7 cellular contexts compared by ENCODE assay signal in the genomic region with DNA sequence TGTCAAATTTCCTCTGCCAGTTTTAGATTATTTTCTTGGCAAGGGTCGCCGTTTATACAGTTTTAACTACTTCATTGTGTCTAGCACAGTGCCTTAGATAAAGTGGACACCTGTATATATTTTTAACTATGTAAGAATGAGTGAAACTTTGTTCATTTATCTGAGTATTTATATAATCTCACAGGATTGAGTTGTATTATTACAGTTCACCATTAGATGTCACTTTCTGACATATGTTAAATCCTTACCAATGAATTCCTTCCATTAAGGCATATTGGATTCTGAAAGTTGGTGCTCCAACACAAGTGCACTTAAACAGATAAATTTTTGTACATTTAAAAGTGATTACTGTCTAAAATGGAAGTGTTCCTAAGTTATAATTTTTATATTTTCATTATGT. TPM values are rescaled to one million over a fixed set of nuclear protein-coding genes. Genes with fewer than 3 reads are reported as not detected.
DNase-seq lines count a peak whose midpoint lies in the region; ATAC-seq and TF ChIP-seq lines count a peak whose summit lies in the region.

No MANE protein-coding gene starts in this region.

- no peak overlapping the region for H3K9ac ChIP-seq in MM.1S (ENCODE audit: low read length)

- H3K9me3 ChIP-seq in MM.1S (replicated peaks; ENCODE audit: insufficient read depth, low read length): no peaks in the 10 kb centered on the region

- no peak overlapping the region for H3K27ac Mint-ChIP-seq in nephron progenitor cell

- peaks cover 54% of the 10 kb centered on the region for H3K36me3 Mint-ChIP-seq in nephron progenitor cell (ENCODE audit: low read depth)

- H3K9me3 Mint-ChIP-seq in nephron progenitor cell: peaks cover 5% of the 10 kb centered on the region

- no peaks in the 10 kb centered on the region for H3K79me2 ChIP-seq in MM.1S (ENCODE audit: low read length)

- H4K20me1 ChIP-seq in MM.1S (ENCODE audit: insufficient read depth, low read length): no peaks in the 10 kb centered on the region

- no peaks in the 10 kb centered on the region for H3F3A ChIP-seq in MM.1S (ENCODE audit: insufficient read depth, low read length)

- no peak for ATAC-seq in GM18867 (IDR thresholded peaks at IDR 0.05; ENCODE audit: unreplicated experiment)

- H3K4me3 ChIP-seq in MM.1S (ENCODE audit: low read length): no peak overlapping the region

- peak; percentile 44 for TF ChIP-seq CTCF in MM.1S (IDR thresholded peaks at IDR 0.05; ENCODE audit: low read length)
- peak; percentile 9 for TF ChIP-seq CTCF in nephron progenitor cell (IDR thresholded peaks at IDR 0.05)

- no peaks in the 10 kb centered on the region for H3K9me2 ChIP-seq in MM.1S (replicated peaks; ENCODE audit: insufficient read depth, low read length)

- peak; percentile 51 for DNase-seq in EH (ENCODE audit: low read depth)
- DNase-seq in MM.1S: peak; percentile 34
- DNase-seq in cerebellum (ENCODE audit: low spot score): peak; percentile 54
- no peak for DNase-seq in nephron progenitor cell
- DNase-seq in stimulated activated CD4-positive, alpha-beta T cell treated with anti-CD3 and anti-CD28 coated beads, Interleukin-4, amount 100 ng/mL, for 24 hours: no peak
- no peak for DNase-seq in HuH-7.5 (ENCODE audit: low spot score)

- no peak overlapping the region for H2AFZ ChIP-seq in MM.1S (ENCODE audit: low read length)

- H3K4me1 Mint-ChIP-seq in nephron progenitor cell: no peaks in the 10 kb centered on the region

- no peak overlapping the region for H3K4me3 Mint-ChIP-seq in nephron progenitor cell

- no peaks in the 10 kb centered on the region for H3K27me3 ChIP-seq in MM.1S (replicated peaks; ENCODE audit: insufficient read depth, low read length)

- H3K4me1 ChIP-seq in MM.1S (ENCODE audit: low read length): no peaks in the 10 kb centered on the region

- no peak overlapping the region for H3K4me2 ChIP-seq in MM.1S (ENCODE audit: low read depth, low read length)

- no peak overlapping the region for H3K27ac ChIP-seq in MM.1S (ENCODE audit: low read length)

- H3K27me3 Mint-ChIP-seq in nephron progenitor cell (ENCODE audit: low read depth, poor library complexity): no peaks in the 10 kb centered on the region

- no peaks in the 10 kb centered on the region for H3K36me3 ChIP-seq in MM.1S (replicated peaks; ENCODE audit: insufficient read depth, low read length)

RNA-seq across cellular contexts. Expression of gene ZMYND11, which starts 43.0 kb away (rescaled TPM):
- total RNA-seq in cerebellum: 80.3 TPM

Comparison
In these comparisons a context has a peak if more than half of its experiments do, and no peak if none do; other contexts are left out.
1. DNase-seq: peak in EH (single experiment), MM.1S (single experiment) and cerebellum (single experiment); none in nephron progenitor cell (single experiment), stimulated activated CD4-positive, alpha-beta T cell treated with anti-CD3 and anti-CD28 coated beads, Interleukin-4, amount 100 ng/mL, for 24 hours (single experiment) and HuH-7.5 (single experiment).